9 cellular contexts compared by ENCODE assay signal in the genomic region with DNA sequence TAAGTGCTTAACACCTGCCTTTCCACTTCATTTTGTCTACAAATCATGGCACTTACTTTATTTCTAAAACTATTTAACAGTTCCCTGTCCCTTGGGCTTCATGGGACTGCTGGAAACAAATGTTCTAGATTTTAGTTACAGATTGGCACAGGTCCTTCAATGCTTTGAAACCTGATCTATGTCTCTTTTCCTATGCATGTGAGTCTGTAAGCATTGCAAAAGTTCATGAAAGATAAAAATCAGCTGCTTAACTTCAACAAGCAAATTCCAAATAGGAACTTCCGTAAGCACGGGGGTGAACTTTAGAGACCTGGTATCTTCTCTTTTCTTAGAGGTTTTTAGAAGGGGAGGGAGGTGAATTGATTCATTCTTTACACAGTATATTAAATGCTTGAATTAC. TPM values are rescaled to one million over a fixed set of nuclear protein-coding genes. Genes with fewer than 3 reads are reported as not detected.
"Had no signal": no experiment of that assay in that cellular context is flagged by ENCODE, and none has a peak within 500 bp of the region (broad histone marks: within the 10 kb centered on the region; RNA-seq: fewer than 3 reads in every experiment).

No MANE protein-coding gene starts in this region.

- H3K4me1 ChIP-seq: vagina had no signal

- H3K9me3 ChIP-seq: vagina had no signal

- H3K27ac ChIP-seq: hepatocyte, vagina, VCaP had no signal

- DNase-seq: activated CD4-positive, alpha-beta memory T cell treated with anti-CD3 and anti-CD28 coated beads for 36 hours; activated gamma-delta T cell; activated T-cell treated with anti-CD3 and anti-CD28 coated beads, Interleukin-2, amount 50 U/mL, for 4 hours; anterior cingulate cortex had no signal

- H3K4me3 ChIP-seq: hepatocyte, smooth muscle cell, vagina had no signal

- H3K27me3 ChIP-seq: hepatocyte, vagina had no signal

- ATAC-seq: activated T-cell treated with anti-CD3 and anti-CD28 coated beads, Interleukin-2, amount 50 U/mL, for 4 hours had no signal

- H3K36me3 ChIP-seq: vagina had no signal

RNA-seq across cellular contexts. Expression of a gene that starts 9.5 kb away (rescaled TPM):
- total RNA-seq: activated CD4-positive, alpha-beta memory T cell treated with anti-CD3 and anti-CD28 coated beads for 36 hours; activated T-cell treated with anti-CD3 and anti-CD28 coated beads, Interleukin-2, amount 50 U/mL, for 4 hours; bronchial epithelial cell had no signal
